ENCODE assay signal across 8 cellular contexts in genomic region chr13:107373551-107373950, GRCh38.
DNase-seq lines count a peak whose midpoint lies in the region; ATAC-seq and TF ChIP-seq lines count a peak whose summit lies in the region.

No MANE protein-coding gene starts in this region.

- no peak overlapping the region for H3K9ac ChIP-seq in liver (ENCODE audit: low read depth in 1 of 2, low read length in 2 of 2)

- H3K36me3 ChIP-seq in liver (ENCODE audit: control insufficient read depth in 4 of 4, insufficient read depth in 3 of 4, low read depth in 1 of 4, low read length in 3 of 4): no peaks in the 10 kb centered on the region

- no peak overlapping the region for H3K4me3 ChIP-seq in liver (ENCODE audit: low read depth in 1 of 3, low read length in 3 of 3)

- WGBS in liver: 5% methylated on average over 3 of the region's 3 CpGs

- DNase-seq in COLO829 (ENCODE audit: low spot score) (peak; percentile 40), NAMALWA (ENCODE audit: low spot score) (peak; percentile 41)

- TF ChIP-seq RAD21 in liver (IDR thresholded peaks at IDR 0.05): peak; percentile 57 to 74

- H3K4me1 ChIP-seq in liver (ENCODE audit: control insufficient read depth in 4 of 4, insufficient read depth in 4 of 4, low read length in 3 of 4): no peaks in the 10 kb centered on the region

- no peaks in the 10 kb centered on the region for H3K9me3 ChIP-seq in liver (ENCODE audit: control insufficient read depth in 4 of 4, low read length in 3 of 4)

- peaks cover 0 to 4% (median 0%) of the 10 kb centered on the region in 4 donors for H3K27me3 ChIP-seq in liver (ENCODE audit: control insufficient read depth in 4 of 4, insufficient read depth in 4 of 4, low read length in 3 of 4)

- no peak for ATAC-seq in HG03095 (IDR thresholded peaks at IDR 0.05; ENCODE audit: unreplicated experiment)
- ATAC-seq in HG03196 (IDR thresholded peaks at IDR 0.05; ENCODE audit: unreplicated experiment): no peak
- no peak for ATAC-seq in HG03135 (IDR thresholded peaks at IDR 0.05; ENCODE audit: unreplicated experiment)
- ATAC-seq in HG03442 (IDR thresholded peaks at IDR 0.05; ENCODE audit: unreplicated experiment): no peak

- H3K27ac ChIP-seq in angular gyrus (ENCODE audit: low read depth, low read length) (peak overlapping the region; percentile 20), liver (ENCODE audit: low read depth in 1 of 2, low read length in 2 of 2) (no peak overlapping the region)

- peak; percentile 39 for TF ChIP-seq CTCF in liver (IDR thresholded peaks at IDR 0.05; ENCODE audit: low read depth, low read length, missing input control)

TF ChIP-seq in liver, 16 proteins besides CTCF, POLR2A, EP300 and RAD21:
- TF ChIP-seq, protein P1, sequence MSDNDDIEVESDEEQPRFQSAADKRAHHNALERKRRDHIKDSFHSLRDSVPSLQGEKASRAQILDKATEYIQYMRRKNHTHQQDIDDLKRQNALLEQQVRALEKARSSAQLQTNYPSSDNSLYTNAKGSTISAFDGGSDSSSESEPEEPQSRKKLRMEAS (IDR thresholded peaks at IDR 0.05): no peak
- TF ChIP-seq RXRA (IDR thresholded peaks at IDR 0.05) (no peak), GABPA (IDR thresholded peaks at IDR 0.05 in 1 of 2, conservative IDR thresholded peaks at IDR 0.05 in 1 of 2) (no peak), FOXA2 (IDR thresholded peaks at IDR 0.05) (no peak), FOXA1 (IDR thresholded peaks at IDR 0.05) (no peak), SP1 (IDR thresholded peaks at IDR 0.05) (no peak), REST (IDR thresholded peaks at IDR 0.05) (no peak), YY1 (IDR thresholded peaks at IDR 0.05) (no peak), HNF4A (conservative IDR thresholded peaks at IDR 0.05) (no peak)
- TF ChIP-seq, protein P2, sequence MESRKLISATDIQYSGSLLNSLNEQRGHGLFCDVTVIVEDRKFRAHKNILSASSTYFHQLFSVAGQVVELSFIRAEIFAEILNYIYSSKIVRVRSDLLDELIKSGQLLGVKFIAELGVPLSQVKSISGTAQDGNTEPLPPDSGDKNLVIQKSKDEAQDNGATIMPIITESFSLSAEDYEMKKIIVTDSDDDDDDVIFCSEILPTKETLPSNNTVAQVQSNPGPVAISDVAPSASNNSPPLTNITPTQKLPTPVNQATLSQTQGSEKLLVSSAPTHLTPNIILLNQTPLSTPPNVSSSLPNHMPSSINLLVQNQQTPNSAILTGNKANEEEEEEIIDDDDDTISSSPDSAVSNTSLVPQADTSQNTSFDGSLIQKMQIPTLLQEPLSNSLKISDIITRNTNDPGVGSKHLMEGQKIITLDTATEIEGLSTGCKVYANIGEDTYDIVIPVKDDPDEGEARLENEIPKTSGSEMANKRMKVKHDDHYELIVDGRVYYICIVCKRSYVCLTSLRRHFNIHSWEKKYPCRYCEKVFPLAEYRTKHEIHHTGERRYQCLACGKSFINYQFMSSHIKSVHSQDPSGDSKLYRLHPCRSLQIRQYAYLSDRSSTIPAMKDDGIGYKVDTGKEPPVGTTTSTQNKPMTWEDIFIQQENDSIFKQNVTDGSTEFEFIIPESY (IDR thresholded peaks at IDR 0.05): no peak
- TF ChIP-seq, protein P3, sequence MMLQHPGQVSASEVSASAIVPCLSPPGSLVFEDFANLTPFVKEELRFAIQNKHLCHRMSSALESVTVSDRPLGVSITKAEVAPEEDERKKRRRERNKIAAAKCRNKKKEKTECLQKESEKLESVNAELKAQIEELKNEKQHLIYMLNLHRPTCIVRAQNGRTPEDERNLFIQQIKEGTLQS (IDR thresholded peaks at IDR 0.05): no peak
